ENCODE assay signal across 16 cellular contexts in the genomic region with DNA sequence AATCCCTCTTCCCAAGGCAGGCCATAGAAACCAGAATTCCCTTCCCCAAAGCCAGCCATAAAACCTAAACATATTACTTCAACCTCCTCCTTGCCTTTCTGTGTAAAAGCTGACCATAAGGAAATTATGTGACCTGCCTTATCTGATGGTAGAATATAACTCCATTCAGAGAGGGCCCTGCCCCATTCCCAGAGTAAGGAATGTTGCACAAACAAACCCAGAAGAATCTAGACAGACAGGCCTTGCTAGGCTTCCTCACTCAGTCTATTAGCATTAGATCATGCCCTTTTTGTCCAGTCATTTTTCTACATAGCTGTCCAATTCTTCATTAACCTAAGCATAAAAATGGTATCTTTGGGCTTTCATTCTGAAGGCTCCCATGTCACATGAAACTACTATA. TPM values are rescaled to one million over a fixed set of nuclear protein-coding genes. Genes with fewer than 3 reads are reported as not detected.
A peak's percentile ranks its signal among the peaks of the same experiment; 100 is the strongest.
DNase-seq lines count a peak whose midpoint lies in the region; ATAC-seq, FAIRE-seq and TF ChIP-seq lines count a peak whose summit lies in the region.
"Had no signal": no experiment of that assay in that cellular context is flagged by ENCODE, and none has a peak within 500 bp of the region (broad histone marks: within the 10 kb centered on the region; RNA-seq: fewer than 3 reads in every experiment).

No MANE protein-coding gene starts in this region.

- no peak for ATAC-seq in effector memory CD8-positive, alpha-beta T cell (replicated peaks)
- ATAC-seq in gastrocnemius medialis (no peak), gastroesophageal sphincter (no peak)

- H3K4me3 Mint-ChIP-seq in Caco-2 (ENCODE audit: unreplicated experiment) = peak overlapping the region; percentile 2
- H3K4me3 Mint-ChIP-seq in effector memory CD8-positive, alpha-beta T cell = peak overlapping the region in 1 of 2 donors; percentile 82

- no peak for TF ChIP-seq CTCF in Caco-2 (IDR thresholded peaks at IDR 0.05; ENCODE audit: insufficient read depth in 1 of 2, low read depth in 1 of 2, low read length in 1 of 2, severe bottlenecking in 1 of 2, unreplicated experiment in 1 of 2)
- TF ChIP-seq CTCF in MM.1S (IDR thresholded peaks at IDR 0.05; ENCODE audit: low read length) = no peak
- TF ChIP-seq CTCF in gastrocnemius medialis (IDR thresholded peaks at IDR 0.05 in 4 of 5, conservative IDR thresholded peaks at IDR 0.05 in 1 of 5) = no peak
- no peak for TF ChIP-seq CTCF in GM13977 (IDR thresholded peaks at IDR 0.05; ENCODE audit: extremely low read depth, insufficient read depth, missing control alignments)
- TF ChIP-seq CTCF in gastroesophageal sphincter (IDR thresholded peaks at IDR 0.05) = no peak

- peaks cover 6% of the 10 kb centered on the region; the same call in 1 of the 2 replicates for H3F3A ChIP-seq in MM.1S (ENCODE audit: insufficient read depth, low read length)

- no peak overlapping the region for H3K4me3 ChIP-seq in Caco-2 (ENCODE audit: low read depth, low read length)
- no peak overlapping the region for H3K4me3 ChIP-seq in MM.1S (ENCODE audit: low read length)
- no peak overlapping the region for H3K4me3 ChIP-seq in gastrocnemius medialis
- H3K4me3 ChIP-seq in gastroesophageal sphincter = no peak overlapping the region
- H3K4me3 ChIP-seq: testis had no signal

- H3K36me3 Mint-ChIP-seq in Caco-2 (ENCODE audit: insufficient read depth, unreplicated experiment) = no peaks in the 10 kb centered on the region
- H3K36me3 Mint-ChIP-seq in effector memory CD8-positive, alpha-beta T cell (ENCODE audit: insufficient read depth) = no peaks in the 10 kb centered on the region

- no peaks in the 10 kb centered on the region for H3K9me2 ChIP-seq in MM.1S (replicated peaks; ENCODE audit: insufficient read depth, low read length)

- no peaks in the 10 kb centered on the region for H3K27me3 Mint-ChIP-seq in Caco-2 (ENCODE audit: insufficient read depth, unreplicated experiment)
- no peaks in the 10 kb centered on the region for H3K27me3 Mint-ChIP-seq in effector memory CD8-positive, alpha-beta T cell

- peak overlapping the region; percentile 55; the same call in 1 of the 2 replicates for H3K27ac ChIP-seq in MM.1S (ENCODE audit: low read length)
- H3K27ac ChIP-seq in gastrocnemius medialis = peak overlapping the region in 3 of 4 donors; percentile 46 to 64 (median 58)
- H3K27ac ChIP-seq in gastroesophageal sphincter = peak overlapping the region in 2 of 4 donors; percentile 65 to 73
- H3K27ac ChIP-seq: testis had no signal

- TF ChIP-seq EP300 in gastroesophageal sphincter (IDR thresholded peaks at IDR 0.05) = no peak

- H3K9me3 Mint-ChIP-seq in Caco-2 (ENCODE audit: unreplicated experiment) = no peaks in the 10 kb centered on the region
- no peaks in the 10 kb centered on the region for H3K9me3 Mint-ChIP-seq in effector memory CD8-positive, alpha-beta T cell

- CTCF ChIA-PET in Caco-2 (lab: Charles Lee) = interaction anchor here (1.7 kb wide), 1 partner anchor 17 kb away, joined by 4 read pairs; no protein-coding TSS in a partner anchor

- H3K9me3 ChIP-seq in Caco-2 (no peaks in the 10 kb centered on the region), MM.1S (replicated peaks; ENCODE audit: insufficient read depth, low read length) (no peaks in the 10 kb centered on the region), gastrocnemius medialis (no peaks in the 10 kb centered on the region), gastroesophageal sphincter (no peaks in the 10 kb centered on the region)
- H3K9me3 ChIP-seq: esophagus squamous epithelium, testis had no signal

- in situ Hi-C loops in gastrocnemius medialis (cut with MboI; ENCODE audit: low sequenced_read_pairs in 4 of 4) = no loop called here
- in situ Hi-C loops in GM13977 (cut with MboI; ENCODE audit: low pct_unique_long_range_greater_than_20kb, low sequenced_read_pairs, unreplicated experiment) = no loop called here

- peak overlapping the region; percentile 47 for H3K27ac Mint-ChIP-seq in Caco-2 (ENCODE audit: unreplicated experiment)
- H3K27ac Mint-ChIP-seq in effector memory CD8-positive, alpha-beta T cell = peak overlapping the region; percentile 92 to 99

- no peak overlapping the region for H2AFZ ChIP-seq in MM.1S (ENCODE audit: low read length)

- no TSS peak for BruUV-seq in Caco-2 (replicated peaks; lab: Mats Ljungman, UMichigan)

- H4K20me1 ChIP-seq in MM.1S (ENCODE audit: insufficient read depth, low read length) = no peaks in the 10 kb centered on the region

- H3K9ac ChIP-seq in MM.1S (ENCODE audit: low read length) = no peak overlapping the region

- H3K4me1 ChIP-seq in Caco-2 (peaks cover 34% of the 10 kb centered on the region), MM.1S (ENCODE audit: low read length) (peaks cover 10% of the 10 kb centered on the region; the same call in 1 of the 2 replicates), gastrocnemius medialis (peaks cover 0 to 15% of the 10 kb centered on the region in 2 donors), gastroesophageal sphincter (peaks cover 9 to 19% (median 10%) of the 10 kb centered on the region in 3 donors)
- H3K4me1 ChIP-seq: testis had no signal

- FAIRE-seq in GM12891 (lab: Jason Lieb, UNC) = no peak

- no peaks in the 10 kb centered on the region for H3K79me2 ChIP-seq in MM.1S (ENCODE audit: low read length)

- H3K27me3 ChIP-seq in Caco-2 (replicated peaks; ENCODE audit: control insufficient read depth, insufficient read depth, low read length) = no peaks in the 10 kb centered on the region
- no peaks in the 10 kb centered on the region for H3K27me3 ChIP-seq in MM.1S (replicated peaks; ENCODE audit: insufficient read depth, low read length)
- H3K27me3 ChIP-seq in gastrocnemius medialis = no peaks in the 10 kb centered on the region
- H3K27me3 ChIP-seq in gastroesophageal sphincter = no peaks in the 10 kb centered on the region
- H3K27me3 ChIP-seq: esophagus squamous epithelium, testis had no signal

- POLR2A ChIA-PET in Caco-2 (lab: Charles Lee) = no interaction called here

- H3K4me2 ChIP-seq in MM.1S (ENCODE audit: low read depth, low read length) = no peak overlapping the region

- DNase-seq in Caco-2 (peak; percentile 50 to 55), MM.1S (no peak), gastrocnemius medialis (no peak), GM13977 (ENCODE audit: low spot score) (no peak), NCI-H446 (lab: John Stamatoyannopoulos, UW) (no peak), GM12891 (ENCODE audit: insufficient read length, low spot score) (no peak)
- no peak for DNase-seq in effector memory CD8-positive, alpha-beta T cell
- DNase-seq: DMS 273 treated with DMSO at 0.1 percent for 48 hours; esophagus squamous epithelium; NCI-H187 treated with DMSO at 0.1 percent for 48 hours; stimulated activated CD4-positive, alpha-beta T cell treated with anti-CD3 and anti-CD28 coated beads, Interleukin-2, amount 100 ng/mL, for 48 hours; T-helper 9 cell; testis had no signal

- TF ChIP-seq POLR2A in gastrocnemius medialis (IDR thresholded peaks at IDR 0.05) (no peak), gastroesophageal sphincter (IDR thresholded peaks at IDR 0.05) (no peak), GM12891 (IDR thresholded peaks at IDR 0.05; ENCODE audit: low read depth, low read length) (no peak)

- intact Hi-C loops in Caco-2 (cut with micrococcal nuclease; ENCODE audit: unreplicated experiment) (loop anchor here (1.0 to 5.0 kb wide), 2 partner anchors 19 to 473 kb away; a partner anchor contains a TSS), gastrocnemius medialis (cut with DNase I; ENCODE audit: low total_unique reads) (loop anchor here (10.0 kb wide), 1 partner anchor 741 kb away; no protein-coding TSS in a partner anchor)

- H3K36me3 ChIP-seq in Caco-2 (ENCODE audit: control insufficient read depth, insufficient read depth, low read length) (no peaks in the 10 kb centered on the region), MM.1S (replicated peaks; ENCODE audit: insufficient read depth, low read length) (no peaks in the 10 kb centered on the region), gastrocnemius medialis (no peaks in the 10 kb centered on the region), gastroesophageal sphincter (no peaks in the 10 kb centered on the region)
- H3K36me3 ChIP-seq: esophagus squamous epithelium had no signal

- H3K4me1 Mint-ChIP-seq in Caco-2 (ENCODE audit: low read depth, unreplicated experiment) = peaks cover 19% of the 10 kb centered on the region
- peaks cover 23 to 27% of the 10 kb centered on the region in 2 donors for H3K4me1 Mint-ChIP-seq in effector memory CD8-positive, alpha-beta T cell (ENCODE audit: low read depth in 2 of 2)

TF ChIP-seq in GM12891, 5 proteins besides CTCF, POLR2A, EP300 and RAD21:
- no peak for TF ChIP-seq POLR2AphosphoS5 (IDR thresholded peaks at IDR 0.05; ENCODE audit: low read depth, low read length)

RNA-seq across cellular contexts. Expression of a gene that starts 17.8 kb away (rescaled TPM):
- total RNA-seq in Caco-2 (2022) = not detected in 2 replicates
- not detected for total RNA-seq in gastrocnemius medialis
- total RNA-seq in gastroesophageal sphincter = not detected
- not detected for polyA plus RNA-seq in GM12891 (2012; ENCODE audit: low read depth, missing spikeins)
- total RNA-seq: esophagus squamous epithelium, HT1080, osteoblast, testis had no signal

RNA-seq across cellular contexts. Expression of a gene that starts 46.1 kb away (rescaled TPM):
- not detected in 2 replicates for total RNA-seq in Caco-2 (2022)
- not detected for total RNA-seq in gastrocnemius medialis
- not detected for total RNA-seq in gastroesophageal sphincter
- 0.05 TPM for polyA plus RNA-seq in GM12891 (2012; ENCODE audit: low read depth, missing spikeins)
- total RNA-seq: esophagus squamous epithelium, HT1080, osteoblast, testis had no signal

Comparison
In these comparisons a context has a peak if more than half of its experiments do, and no peak if none do; other contexts are left out.
1. DNase-seq: peak in Caco-2 (2 of 2); none in MM.1S (single experiment), effector memory CD8-positive, alpha-beta T cell (0 of 3), gastrocnemius medialis (0 of 2), GM13977 (single experiment), NCI-H446 (0 of 2) and GM12891 (single experiment).